Comparison of ENCODE assay signal across 22 cellular contexts in the genomic region with DNA sequence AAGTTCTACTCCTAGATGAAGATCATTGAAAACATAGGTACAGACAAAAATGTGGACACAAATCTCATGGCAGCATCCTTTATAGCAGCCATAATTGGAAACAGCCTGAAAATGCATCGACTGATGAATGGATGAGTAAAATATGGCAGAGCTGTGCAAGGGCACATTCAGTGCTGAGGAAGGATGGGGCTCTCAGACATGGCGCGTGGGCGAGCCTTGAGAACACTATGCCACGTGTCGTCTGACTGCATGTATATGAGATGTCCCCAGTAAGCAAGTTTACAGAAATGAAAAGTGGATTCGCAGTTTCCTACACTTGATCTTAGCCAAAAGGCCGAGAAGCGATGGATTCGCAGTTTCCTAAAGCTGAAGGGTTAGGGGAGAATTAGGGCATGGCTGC.
DNase-seq lines count a peak whose midpoint lies in the region; FAIRE-seq and TF ChIP-seq lines count a peak whose summit lies in the region.
"Had no signal": no experiment of that assay in that cellular context is flagged by ENCODE, and none has a peak within 500 bp of the region (broad histone marks: within the 10 kb centered on the region; RNA-seq: fewer than 3 reads in every experiment).

No MANE protein-coding gene starts in this region.

- no peaks in the 10 kb centered on the region for H3K79me2 ChIP-seq in H1 (ENCODE audit: control insufficient read depth in 1 of 2, insufficient read depth in 2 of 2, low read length in 2 of 2)

- FAIRE-seq in H1 (lab: Jason Lieb, UNC): no peak

- peak overlapping the region; percentile 83; the same call in 1 of the 2 replicates for H2AK5ac ChIP-seq in H1 (ENCODE audit: low read depth, low read length)

- no peak overlapping the region for H4K5ac ChIP-seq in H1 (ENCODE audit: insufficient read length, low read depth, low read length)

- H3K27ac ChIP-seq in H1 (ENCODE audit: low read depth, low read length) (no peak overlapping the region), sigmoid colon (peak overlapping the region in 3 of 4 donors; percentile 2 to 31 (median 3))
- H3K27ac ChIP-seq: KMS-11 had no signal

- no peaks in the 10 kb centered on the region for H3K36me3 ChIP-seq in Caco-2 (ENCODE audit: control insufficient read depth, insufficient read depth, low read length)
- H3K36me3 ChIP-seq in H1 (ENCODE audit: control insufficient read depth in 2 of 4, insufficient read depth in 4 of 4, low read length in 3 of 4): peaks cover 0 to 33% (median 5%) of the 10 kb centered on the region in 4 experiments; a peak in 3 of 8 replicates
- H3K36me3 ChIP-seq in sigmoid colon: peaks cover 37 to 89% (median 71%) of the 10 kb centered on the region in 4 donors

- H2BK20ac ChIP-seq in H1 (ENCODE audit: low read length): peak overlapping the region; percentile 16; the same call in 1 of the 2 replicates

- H3K4me3 Mint-ChIP-seq in Caco-2 (ENCODE audit: unreplicated experiment): no peak overlapping the region
- H3K4me3 Mint-ChIP-seq: B cell; CD4-positive, CD25-positive, alpha-beta regulatory T cell had no signal

- H3K27me3 Mint-ChIP-seq in Caco-2 (ENCODE audit: insufficient read depth, unreplicated experiment): no peaks in the 10 kb centered on the region
- H3K27me3 Mint-ChIP-seq: B cell; CD4-positive, CD25-positive, alpha-beta regulatory T cell had no signal

- H2AFZ ChIP-seq in H1 (ENCODE audit: low read length): no peak overlapping the region

- no peaks in the 10 kb centered on the region for H3K23me2 ChIP-seq in H1 (ENCODE audit: low read depth, low read length)

- no peak overlapping the region for H4K91ac ChIP-seq in H1 (replicated peaks; ENCODE audit: insufficient read length, low read length)

- TF ChIP-seq EP300 in H1 (IDR thresholded peaks at IDR 0.05; ENCODE audit: borderline replicate concordance in 1 of 2, low read depth in 2 of 2, low read length in 2 of 2): no peak
- no peak for TF ChIP-seq EP300 in sigmoid colon (IDR thresholded peaks at IDR 0.05)

- DNase-seq in Caco-2 (no peak), H1 (ENCODE audit: low read depth in 1 of 2, low spot score in 2 of 2) (no peak), inferior parietal cortex (ENCODE audit: extremely low spot score) (peak; percentile 48), sigmoid colon (no peak), cortex of kidney (lab: John Stamatoyannopoulos, UW) (no peak), NCI-H345 (lab: John Stamatoyannopoulos, UW) (no peak), NCI-H510A treated with DMSO at 0.1 percent for 48 hours (lab: John Stamatoyannopoulos, UW) (no peak), NOMO-1 (lab: John Stamatoyannopoulos, UW; ENCODE audit: unreplicated experiment in 2 of 2) (no peak)
- DNase-seq: 8988T; CD4-positive, CD25-positive, alpha-beta regulatory T cell; COR-L47; DMS153; GF-D8; NCI-H1417; NCI-H187; NCI-H2107; NCI-H524; NCI-H82; PC-3; RPMI8226 had no signal

- no peak overlapping the region for H3K18ac ChIP-seq in H1 (ENCODE audit: extremely low read depth, low read length)

- H3K14ac ChIP-seq in H1 (ENCODE audit: insufficient read length): no peak overlapping the region

- 94% methylated on average over 10 of the region's 10 CpGs; no CpG with 5 or more reads in 1 of the 2 experiments for WGBS in H1 (ENCODE audit: extremely low coverage in 1 of 2, insufficient coverage in 1 of 2, insufficient read length in 1 of 2, insufficient replicate concordance in 2 of 2, low coverage in 1 of 2, low lambda C conversion rate in 2 of 2, missing lambda C conversion rate in 1 of 2), 2 experiments
- WGBS in sigmoid colon, 2 donors: 88 to 96% methylated on average over 10 of the region's 10 CpGs

- TF ChIP-seq RAD21 in H1 (IDR thresholded peaks at IDR 0.05 in 1 of 2, conservative IDR thresholded peaks at IDR 0.05 in 1 of 2; ENCODE audit: low read depth in 2 of 2, low read length in 2 of 2): no peak

- H3K56ac ChIP-seq in H1 (replicated peaks; ENCODE audit: insufficient read length, low read depth, low read length): no peak overlapping the region

- H3K36me3 Mint-ChIP-seq in Caco-2 (ENCODE audit: insufficient read depth, unreplicated experiment): peaks cover 22% of the 10 kb centered on the region
- H3K36me3 Mint-ChIP-seq: CD4-positive, CD25-positive, alpha-beta regulatory T cell had no signal

- H3K4me3 ChIP-seq in Caco-2 (ENCODE audit: low read depth, low read length) (no peak overlapping the region), H1 (ENCODE audit: extremely low read depth in 1 of 4, insufficient read depth in 2 of 4, low read depth in 3 of 4, low read length in 4 of 4) (no peak overlapping the region), sigmoid colon (no peak overlapping the region)

- H3K27me3 ChIP-seq in Caco-2 (replicated peaks; ENCODE audit: control insufficient read depth, insufficient read depth, low read length) (no peaks in the 10 kb centered on the region), H1 (replicated peaks in 1 of 4; ENCODE audit: control insufficient read depth in 3 of 4, extremely low read depth in 1 of 4, insufficient read depth in 3 of 4, low read length in 3 of 4) (no peaks in the 10 kb centered on the region), sigmoid colon (no peaks in the 10 kb centered on the region)

- intact Hi-C loops in Caco-2 (cut with micrococcal nuclease; ENCODE audit: unreplicated experiment): no loop called here
- intact Hi-C loops in sigmoid colon (cut with DNase I): no loop called here

- peaks cover 39% of the 10 kb centered on the region for H3K4me1 ChIP-seq in Caco-2
- H3K4me1 ChIP-seq in H1 (replicated peaks in 1 of 4; ENCODE audit: control insufficient read depth in 3 of 4, insufficient read depth in 4 of 4, low read length in 3 of 4): peaks cover 13 to 35% (median 22%) of the 10 kb centered on the region in 4 experiments
- peaks cover 0 to 12% (median under 1%) of the 10 kb centered on the region in 4 donors for H3K4me1 ChIP-seq in sigmoid colon

- H2BK12ac ChIP-seq in H1 (ENCODE audit: low read depth, low read length): peak overlapping the region; percentile 98

- H4K8ac ChIP-seq in H1 (ENCODE audit: extremely low read depth, insufficient read depth, low read length): no peak overlapping the region

- TF ChIP-seq CTCF in Caco-2 (IDR thresholded peaks at IDR 0.05; ENCODE audit: insufficient read depth in 1 of 2, low read depth in 1 of 2, low read length in 1 of 2, severe bottlenecking in 1 of 2, unreplicated experiment in 1 of 2): no peak
- TF ChIP-seq CTCF in H1 (IDR thresholded peaks at IDR 0.05; ENCODE audit: control extremely low read depth in 1 of 3, insufficient read depth in 1 of 3, low read depth in 1 of 3, low read length in 3 of 3): no peak
- no peak for TF ChIP-seq CTCF in sigmoid colon (IDR thresholded peaks at IDR 0.05)

- no peaks in the 10 kb centered on the region; the same call in 1 of the 2 replicates for H3K79me1 ChIP-seq in H1 (ENCODE audit: low read depth, low read length)

- peak overlapping the region; percentile 21 for H3K27ac Mint-ChIP-seq in Caco-2 (ENCODE audit: unreplicated experiment)
- H3K27ac Mint-ChIP-seq: B cell; CD4-positive, CD25-positive, alpha-beta regulatory T cell had no signal

- peaks cover 13% of the 10 kb centered on the region for H3K4me1 Mint-ChIP-seq in Caco-2 (ENCODE audit: low read depth, unreplicated experiment)
- H3K4me1 Mint-ChIP-seq: B cell; CD4-positive, CD25-positive, alpha-beta regulatory T cell had no signal

- no peak overlapping the region for H2BK15ac ChIP-seq in H1 (ENCODE audit: low read length)

- H3K23ac ChIP-seq in H1 (ENCODE audit: insufficient read length): no peak overlapping the region

- H2BK120ac ChIP-seq in H1 (replicated peaks; ENCODE audit: low read depth, low read length): no peak overlapping the region

- H3K4ac ChIP-seq in H1 (replicated peaks; ENCODE audit: insufficient read length, low read depth, low read length): no peak overlapping the region

- H3K4me2 ChIP-seq in H1 (ENCODE audit: insufficient read depth in 1 of 2, low read depth in 2 of 2, low read length in 2 of 2): no peak overlapping the region
- H3K4me2 ChIP-seq: KMS-11 had no signal

- CTCF ChIA-PET in Caco-2 (lab: Charles Lee): no interaction called here
- CTCF ChIA-PET in H1 (lab: Charles Lee; ENCODE audit: partially characterized antibody): interaction anchor here (1.6 kb wide), 1 partner anchor 110 kb away, joined by 3 read pairs; no protein-coding TSS in a partner anchor

- no peak overlapping the region for H3K9ac ChIP-seq in H1 (replicated peaks in 1 of 4; ENCODE audit: extremely low read depth in 1 of 4, low read depth in 3 of 4, low read length in 3 of 4)
- H3K9ac ChIP-seq: KMS-11 had no signal

- H3K9me3 ChIP-seq in Caco-2 (peaks cover 9% of the 10 kb centered on the region; the same call in 1 of the 2 replicates), H1 (ENCODE audit: insufficient read depth in 2 of 2, low read depth in 1 of 2, low read length in 1 of 2) (no peaks in the 10 kb centered on the region), sigmoid colon (no peaks in the 10 kb centered on the region)

- POLR2A ChIA-PET in Caco-2 (lab: Charles Lee) (no interaction called here), H1 (lab: Charles Lee; ENCODE audit: partially characterized antibody) (interaction anchor here (0.6 kb wide), 1 partner anchor 9 kb away, joined by 4 read pairs; no protein-coding TSS in a partner anchor)

- H2BK5ac ChIP-seq in H1 (ENCODE audit: low read depth, low read length): peak overlapping the region; percentile 91

- TF ChIP-seq POLR2A in H1 (IDR thresholded peaks at IDR 0.05; ENCODE audit: control extremely low read depth in 1 of 2, low read depth in 2 of 2, low read length in 2 of 2): no peak
- no peak for TF ChIP-seq POLR2A in sigmoid colon (IDR thresholded peaks at IDR 0.05)

- no TSS peak for BruUV-seq in Caco-2 (replicated peaks; lab: Mats Ljungman, UMichigan)

- no peaks in the 10 kb centered on the region for H4K20me1 ChIP-seq in H1 (replicated peaks in 1 of 2; ENCODE audit: control insufficient read depth in 1 of 2, insufficient read depth in 2 of 2, low read length in 2 of 2)

- H3K9me3 Mint-ChIP-seq in Caco-2 (ENCODE audit: unreplicated experiment): peaks cover 9% of the 10 kb centered on the region
- H3K9me3 Mint-ChIP-seq: CD4-positive, CD25-positive, alpha-beta regulatory T cell had no signal

TF ChIP-seq in H1, 55 proteins besides CTCF, POLR2A, EP300 and RAD21 (continues in another document):
- TF ChIP-seq KDM5A (IDR thresholded peaks at IDR 0.05; ENCODE audit: low read length) (no peak), HDAC2 (IDR thresholded peaks at IDR 0.05; ENCODE audit: borderline replicate concordance in 1 of 2, low read depth in 2 of 2, low read length in 2 of 2) (no peak), SIRT6 (IDR thresholded peaks at IDR 0.05; ENCODE audit: low read length) (no peak), BCL11A (IDR thresholded peaks at IDR 0.05; ENCODE audit: low read depth in 2 of 2, low read length in 2 of 2) (no peak), SIN3A (conservative IDR thresholded peaks at IDR 0.05 in 1 of 2, IDR thresholded peaks at IDR 0.05 in 1 of 2; ENCODE audit: low read depth in 1 of 2, low read length in 2 of 2) (no peak), CEBPB (IDR thresholded peaks at IDR 0.05; ENCODE audit: low read depth, low read length) (no peak), SRF (IDR thresholded peaks at IDR 0.05; ENCODE audit: low read depth, low read length) (no peak), RFX5 (IDR thresholded peaks at IDR 0.05; ENCODE audit: borderline replicate concordance, low read depth, low read length) (no peak)
